7 cellular contexts compared by ENCODE assay signal in the genomic region with DNA sequence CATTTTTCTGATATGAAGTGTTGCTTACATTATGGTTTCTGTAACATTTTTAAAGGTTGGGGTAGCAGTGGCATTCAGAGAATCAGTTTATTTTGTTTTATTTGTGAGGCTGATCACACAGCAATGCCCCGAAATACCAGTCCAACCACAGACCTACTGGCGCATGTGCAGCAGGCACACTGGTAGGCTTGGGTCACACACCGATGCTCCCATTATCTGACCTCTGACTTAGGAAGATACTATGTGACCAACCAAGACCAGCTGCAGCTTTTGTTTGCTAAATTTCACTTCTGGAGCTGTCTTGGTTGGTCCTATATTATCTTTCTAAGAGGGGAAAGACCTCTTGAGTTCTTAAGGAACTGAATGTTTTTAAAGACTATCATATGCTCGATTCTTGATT.
"Had no signal": no experiment of that assay in that cellular context is flagged by ENCODE, and none has a peak within 500 bp of the region (broad histone marks: within the 10 kb centered on the region; RNA-seq: fewer than 3 reads in every experiment).

No MANE protein-coding gene starts in this region.

- H3K4me2 ChIP-seq: GM23338 had no signal

- H3K4me3 ChIP-seq: GM23338 had no signal

- DNase-seq: H9, HCEC 1CT, IMR-90 had no signal

- H2AFZ ChIP-seq: GM23338 had no signal

- H3K27ac Mint-ChIP-seq: GM23338 had no signal

- FAIRE-seq: H1, H54, HTR-8/SVneo had no signal

- H3K4me3 Mint-ChIP-seq: GM23338, H9 had no signal

- H3K9me3 Mint-ChIP-seq: GM23338, H9 had no signal

- H3K4me1 Mint-ChIP-seq: GM23338 had no signal
